ENCODE assay signal across 8 cellular contexts in the genomic region with DNA sequence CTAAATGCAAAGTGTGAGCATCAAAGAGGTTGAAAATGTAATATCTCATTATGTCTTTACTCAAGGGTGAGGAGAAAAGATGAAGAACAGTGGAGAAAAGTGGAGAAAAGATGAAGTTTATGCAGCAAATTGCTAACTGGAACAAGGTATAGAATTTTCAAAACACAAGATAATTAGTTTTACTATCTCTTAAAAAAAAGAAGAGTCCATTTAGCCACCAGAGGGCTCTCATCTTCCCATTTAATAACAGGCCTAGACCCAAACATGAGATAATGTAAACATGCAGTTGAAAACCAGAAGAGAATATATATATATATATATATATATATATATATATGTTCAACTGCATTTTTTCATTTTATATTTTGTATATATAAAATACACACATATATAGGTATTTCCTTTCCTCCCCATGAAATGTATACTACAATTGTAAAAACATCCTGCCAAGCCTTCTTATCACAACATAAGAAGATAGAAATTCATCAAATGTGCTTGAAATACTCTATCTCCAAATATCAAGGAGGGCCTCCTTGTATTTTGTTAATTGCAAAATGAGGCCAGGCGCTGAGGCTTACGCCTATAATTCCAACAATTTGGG.
DNase-seq lines count a peak whose midpoint lies in the region; ATAC-seq and TF ChIP-seq lines count a peak whose summit lies in the region.

No MANE protein-coding gene starts in this region.

- peak; percentile 34 for TF ChIP-seq CTCF in GM12865 (IDR thresholded peaks at IDR 0.05; ENCODE audit: insufficient read depth, low read depth, low read length, missing control alignments)

- H3K4me3 Mint-ChIP-seq in activated CD8-positive, alpha-beta T cell treated with anti-CD3 and anti-CD28 coated beads, Interleukin-2, amount 10 ng/mL, durations not matched to agents 7 days and 5 days: no peak overlapping the region
- H3K4me3 Mint-ChIP-seq in activated CD8-positive, alpha-beta memory T cell treated with anti-CD3 and anti-CD28 coated beads, Interleukin-2, amount 10 ng/mL, durations not matched to agents 7 days and 5 days: no peak overlapping the region

- no peak for ATAC-seq in activated CD8-positive, alpha-beta T cell treated with anti-CD3 and anti-CD28 coated beads, Interleukin-2, amount 10 ng/mL, durations not matched to agents 7 days and 5 days
- no peak for ATAC-seq in GM18502 (IDR thresholded peaks at IDR 0.05; ENCODE audit: poor library complexity, unreplicated experiment)
- ATAC-seq in activated CD8-positive, alpha-beta memory T cell treated with anti-CD3 and anti-CD28 coated beads, Interleukin-2, amount 10 ng/mL, durations not matched to agents 7 days and 5 days: no peak

- H3K27ac Mint-ChIP-seq in activated CD8-positive, alpha-beta T cell treated with anti-CD3 and anti-CD28 coated beads, Interleukin-2, amount 10 ng/mL, durations not matched to agents 7 days and 5 days: no peak overlapping the region
- no peak overlapping the region for H3K27ac Mint-ChIP-seq in activated CD8-positive, alpha-beta memory T cell treated with anti-CD3 and anti-CD28 coated beads, Interleukin-2, amount 10 ng/mL, durations not matched to agents 7 days and 5 days

- no peaks in the 10 kb centered on the region for H3K9me3 Mint-ChIP-seq in activated CD8-positive, alpha-beta T cell treated with anti-CD3 and anti-CD28 coated beads, Interleukin-2, amount 10 ng/mL, durations not matched to agents 7 days and 5 days (ENCODE audit: insufficient read depth)
- peaks cover 3% of the 10 kb centered on the region for H3K9me3 Mint-ChIP-seq in activated CD8-positive, alpha-beta memory T cell treated with anti-CD3 and anti-CD28 coated beads, Interleukin-2, amount 10 ng/mL, durations not matched to agents 7 days and 5 days (ENCODE audit: low read depth)

- POLR2A ChIA-PET in activated CD8-positive, alpha-beta T cell treated with anti-CD3 and anti-CD28 coated beads, Interleukin-2, amount 10 ng/mL, durations not matched to agents 7 days and 5 days (lab: Charles Lee): interaction anchor here (1.0 kb wide), 1 partner anchor 311 kb away, joined by 3 read pairs; no protein-coding TSS in a partner anchor

- no peaks in the 10 kb centered on the region for H3K36me3 Mint-ChIP-seq in activated CD8-positive, alpha-beta T cell treated with anti-CD3 and anti-CD28 coated beads, Interleukin-2, amount 10 ng/mL, durations not matched to agents 7 days and 5 days (ENCODE audit: low read depth)
- H3K36me3 Mint-ChIP-seq in activated CD8-positive, alpha-beta memory T cell treated with anti-CD3 and anti-CD28 coated beads, Interleukin-2, amount 10 ng/mL, durations not matched to agents 7 days and 5 days: no peaks in the 10 kb centered on the region

- no peaks in the 10 kb centered on the region for H3K27me3 Mint-ChIP-seq in activated CD8-positive, alpha-beta T cell treated with anti-CD3 and anti-CD28 coated beads, Interleukin-2, amount 10 ng/mL, durations not matched to agents 7 days and 5 days (ENCODE audit: low read depth)
- peaks cover 5% of the 10 kb centered on the region for H3K27me3 Mint-ChIP-seq in activated CD8-positive, alpha-beta memory T cell treated with anti-CD3 and anti-CD28 coated beads, Interleukin-2, amount 10 ng/mL, durations not matched to agents 7 days and 5 days

- DNase-seq in GM12865 (ENCODE audit: low read depth) (peak; percentile 72), NCI-H146 (lab: John Stamatoyannopoulos, UW) (peak; percentile 49), iris pigment epithelial cell (ENCODE audit: low read depth) (peak; percentile 62), C1 segment of cervical spinal cord (lab: John Stamatoyannopoulos, UW) (no peak)
- peak; percentile 38 for DNase-seq in activated CD8-positive, alpha-beta T cell treated with anti-CD3 and anti-CD28 coated beads, Interleukin-2, amount 10 ng/mL, durations not matched to agents 7 days and 5 days
- DNase-seq in activated CD8-positive, alpha-beta memory T cell treated with anti-CD3 and anti-CD28 coated beads, Interleukin-2, amount 50 U/mL, for 48 hours: no peak
- no peak for DNase-seq in activated CD8-positive, alpha-beta memory T cell treated with anti-CD3 and anti-CD28 coated beads, Interleukin-2, amount 10 ng/mL, durations not matched to agents 7 days and 5 days

- CTCF ChIA-PET in activated CD8-positive, alpha-beta T cell treated with anti-CD3 and anti-CD28 coated beads, Interleukin-2, amount 10 ng/mL, durations not matched to agents 7 days and 5 days (lab: Charles Lee): interaction anchor here (0.7 to 1.2 kb wide), 6 partner anchors 12 to 534 kb away, joined by 3 to 6 read pairs (median 4); no protein-coding TSS in a partner anchor
- CTCF ChIA-PET in activated CD8-positive, alpha-beta memory T cell treated with anti-CD3 and anti-CD28 coated beads, Interleukin-2, amount 10 ng/mL, durations not matched to agents 7 days and 5 days (lab: Charles Lee): interaction anchor here (1.0 to 1.8 kb wide), 3 partner anchors 45 to 589 kb away, joined by 3 to 6 read pairs (median 6); no protein-coding TSS in a partner anchor

- no peaks in the 10 kb centered on the region for H3K4me1 Mint-ChIP-seq in activated CD8-positive, alpha-beta T cell treated with anti-CD3 and anti-CD28 coated beads, Interleukin-2, amount 10 ng/mL, durations not matched to agents 7 days and 5 days (ENCODE audit: low read depth)
- H3K4me1 Mint-ChIP-seq in activated CD8-positive, alpha-beta memory T cell treated with anti-CD3 and anti-CD28 coated beads, Interleukin-2, amount 10 ng/mL, durations not matched to agents 7 days and 5 days: no peaks in the 10 kb centered on the region

- no peak overlapping the region for H3K4me3 ChIP-seq in GM12865 (ENCODE audit: low read depth, low read length)

Comparison
In these comparisons a context has a peak if more than half of its experiments do, and no peak if none do; other contexts are left out.
1. DNase-seq: peak in GM12865 (single experiment), NCI-H146 (single experiment), activated CD8-positive, alpha-beta T cell treated with anti-CD3 and anti-CD28 coated beads, Interleukin-2, amount 10 ng/mL, durations not matched to agents 7 days and 5 days (single experiment) and iris pigment epithelial cell (single experiment); none in activated CD8-positive, alpha-beta memory T cell treated with anti-CD3 and anti-CD28 coated beads, Interleukin-2, amount 50 U/mL, for 48 hours (single experiment), C1 segment of cervical spinal cord (0 of 14) and activated CD8-positive, alpha-beta memory T cell treated with anti-CD3 and anti-CD28 coated beads, Interleukin-2, amount 10 ng/mL, durations not matched to agents 7 days and 5 days (single experiment).